In the genomic region with DNA sequence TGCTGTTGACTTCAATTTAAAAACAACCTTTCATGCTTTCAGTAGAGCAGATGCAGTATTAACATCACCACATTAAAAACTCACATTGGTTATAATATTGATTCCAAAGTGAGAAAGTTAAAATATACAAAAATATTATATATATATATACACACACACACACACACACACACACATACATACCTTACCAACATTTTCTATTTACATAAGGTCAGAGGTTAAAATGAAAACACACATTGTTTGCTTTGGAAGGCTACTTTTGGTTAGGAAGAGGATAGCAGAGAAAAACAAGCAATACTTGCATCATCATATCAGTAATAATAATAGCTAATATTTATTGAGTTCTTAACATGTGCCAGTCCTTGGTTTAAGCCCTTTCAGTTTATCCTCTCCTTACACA, we compare ENCODE assay signal across 1 cellular context.
TF ChIP-seq lines count a peak whose summit lies in the region.

No MANE protein-coding gene starts in this region.

TF ChIP-seq in HepG2, 621 proteins besides CTCF, POLR2A, EP300 and RAD21 (continued from another document):
- TF ChIP-seq, protein P1, sequence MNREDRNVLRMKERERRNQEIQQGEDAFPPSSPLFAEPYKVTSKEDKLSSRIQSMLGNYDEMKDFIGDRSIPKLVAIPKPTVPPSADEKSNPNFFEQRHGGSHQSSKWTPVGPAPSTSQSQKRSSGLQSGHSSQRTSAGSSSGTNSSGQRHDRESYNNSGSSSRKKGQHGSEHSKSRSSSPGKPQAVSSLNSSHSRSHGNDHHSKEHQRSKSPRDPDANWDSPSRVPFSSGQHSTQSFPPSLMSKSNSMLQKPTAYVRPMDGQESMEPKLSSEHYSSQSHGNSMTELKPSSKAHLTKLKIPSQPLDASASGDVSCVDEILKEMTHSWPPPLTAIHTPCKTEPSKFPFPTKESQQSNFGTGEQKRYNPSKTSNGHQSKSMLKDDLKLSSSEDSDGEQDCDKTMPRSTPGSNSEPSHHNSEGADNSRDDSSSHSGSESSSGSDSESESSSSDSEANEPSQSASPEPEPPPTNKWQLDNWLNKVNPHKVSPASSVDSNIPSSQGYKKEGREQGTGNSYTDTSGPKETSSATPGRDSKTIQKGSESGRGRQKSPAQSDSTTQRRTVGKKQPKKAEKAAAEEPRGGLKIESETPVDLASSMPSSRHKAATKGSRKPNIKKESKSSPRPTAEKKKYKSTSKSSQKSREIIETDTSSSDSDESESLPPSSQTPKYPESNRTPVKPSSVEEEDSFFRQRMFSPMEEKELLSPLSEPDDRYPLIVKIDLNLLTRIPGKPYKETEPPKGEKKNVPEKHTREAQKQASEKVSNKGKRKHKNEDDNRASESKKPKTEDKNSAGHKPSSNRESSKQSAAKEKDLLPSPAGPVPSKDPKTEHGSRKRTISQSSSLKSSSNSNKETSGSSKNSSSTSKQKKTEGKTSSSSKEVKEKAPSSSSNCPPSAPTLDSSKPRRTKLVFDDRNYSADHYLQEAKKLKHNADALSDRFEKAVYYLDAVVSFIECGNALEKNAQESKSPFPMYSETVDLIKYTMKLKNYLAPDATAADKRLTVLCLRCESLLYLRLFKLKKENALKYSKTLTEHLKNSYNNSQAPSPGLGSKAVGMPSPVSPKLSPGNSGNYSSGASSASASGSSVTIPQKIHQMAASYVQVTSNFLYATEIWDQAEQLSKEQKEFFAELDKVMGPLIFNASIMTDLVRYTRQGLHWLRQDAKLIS (CRISPR knock-in tag; IDR thresholded peaks at IDR 0.05), result no peak
- TF ChIP-seq NR2F1 (CRISPR knock-in tag; IDR thresholded peaks at IDR 0.05), result peak in 1 of 2 experiments; percentile 83; a peak in 3 of 4 replicates
- TF ChIP-seq SOX5 (CRISPR knock-in tag; IDR thresholded peaks at IDR 0.05; ENCODE audit: borderline replicate concordance), result no peak
- no peak for TF ChIP-seq ZNF589 (CRISPR knock-in tag; conservative IDR thresholded peaks at IDR 0.05)
- no peak for TF ChIP-seq HNRNPLL (IDR thresholded peaks at IDR 0.05; ENCODE audit: low read depth, low read length, poor library complexity, severe bottlenecking)
- TF ChIP-seq TBX3 (IDR thresholded peaks at IDR 0.05; ENCODE audit: borderline replicate concordance), result no peak
- TF ChIP-seq FOXP1 (IDR thresholded peaks at IDR 0.05), result no peak
- 0 out of 2 replicates have a peak, but pooled peaks have one; percentile 7 for TF ChIP-seq FOXP1 (CRISPR knock-in tag; IDR thresholded peaks at IDR 0.05)
- TF ChIP-seq ATM (IDR thresholded peaks at IDR 0.05; ENCODE audit: borderline replicate concordance), result no peak
- peak; percentile 83 for TF ChIP-seq NR2F6 (IDR thresholded peaks at IDR 0.05)
- TF ChIP-seq NR2F6 (CRISPR knock-in tag; IDR thresholded peaks at IDR 0.05), result peak; percentile 54; the same call in 1 of the 2 replicates
- no peak for TF ChIP-seq DZIP1 (CRISPR knock-in tag; IDR thresholded peaks at IDR 0.05)
- no peak for TF ChIP-seq ARID5B (CRISPR knock-in tag; IDR thresholded peaks at IDR 0.05)
